ENCODE assay signal across 1 cellular context in the genomic region with DNA sequence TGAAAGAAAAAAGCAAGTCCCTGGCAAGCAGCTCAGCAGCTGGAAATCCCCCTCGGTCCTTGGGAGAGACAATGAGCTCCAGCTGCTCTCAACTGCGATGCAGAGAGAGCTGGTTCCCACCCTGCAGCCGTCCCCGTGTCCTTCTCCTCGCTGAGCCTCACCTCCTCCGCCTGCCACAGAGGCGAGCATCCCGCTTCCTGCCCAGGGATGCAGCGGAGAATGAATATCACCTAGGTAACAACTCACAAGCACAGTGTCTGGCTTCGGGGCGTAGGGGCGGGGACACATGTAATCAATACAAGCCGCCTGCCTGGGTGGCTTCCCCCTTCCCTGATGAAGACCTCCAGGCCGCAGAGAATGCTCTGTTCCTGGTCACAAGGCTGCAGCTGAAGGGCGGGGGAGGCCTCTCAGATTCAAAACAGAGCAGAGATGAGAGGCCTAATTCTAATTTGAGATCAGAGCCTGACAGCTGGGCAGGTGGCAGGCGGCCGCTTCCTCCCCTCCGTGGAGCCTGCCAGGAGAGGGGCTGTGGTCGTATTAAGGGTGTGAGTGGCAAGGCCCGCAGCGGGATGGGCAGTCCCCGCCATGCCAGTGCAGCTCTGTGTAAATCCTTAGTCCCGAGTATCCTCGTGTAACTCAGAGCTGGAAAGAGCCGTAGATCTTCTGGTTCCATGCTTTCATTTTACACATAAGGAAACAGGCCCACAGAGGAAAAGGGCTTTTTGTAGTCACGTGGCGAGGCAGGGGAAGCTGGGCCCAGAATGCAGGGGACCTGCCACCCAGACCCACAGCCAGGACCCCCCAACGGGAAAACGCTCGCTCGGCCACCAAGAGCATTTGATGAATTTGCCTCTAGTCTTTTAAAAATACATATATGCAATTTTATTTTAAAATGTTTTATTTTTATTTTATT.
TF ChIP-seq lines count a peak whose summit lies in the region.

No MANE protein-coding gene starts in this region.

TF ChIP-seq in GM12878, 131 proteins besides CTCF, POLR2A, EP300 and RAD21 (continued from another document and continues in another):
- TF ChIP-seq, protein P1, sequence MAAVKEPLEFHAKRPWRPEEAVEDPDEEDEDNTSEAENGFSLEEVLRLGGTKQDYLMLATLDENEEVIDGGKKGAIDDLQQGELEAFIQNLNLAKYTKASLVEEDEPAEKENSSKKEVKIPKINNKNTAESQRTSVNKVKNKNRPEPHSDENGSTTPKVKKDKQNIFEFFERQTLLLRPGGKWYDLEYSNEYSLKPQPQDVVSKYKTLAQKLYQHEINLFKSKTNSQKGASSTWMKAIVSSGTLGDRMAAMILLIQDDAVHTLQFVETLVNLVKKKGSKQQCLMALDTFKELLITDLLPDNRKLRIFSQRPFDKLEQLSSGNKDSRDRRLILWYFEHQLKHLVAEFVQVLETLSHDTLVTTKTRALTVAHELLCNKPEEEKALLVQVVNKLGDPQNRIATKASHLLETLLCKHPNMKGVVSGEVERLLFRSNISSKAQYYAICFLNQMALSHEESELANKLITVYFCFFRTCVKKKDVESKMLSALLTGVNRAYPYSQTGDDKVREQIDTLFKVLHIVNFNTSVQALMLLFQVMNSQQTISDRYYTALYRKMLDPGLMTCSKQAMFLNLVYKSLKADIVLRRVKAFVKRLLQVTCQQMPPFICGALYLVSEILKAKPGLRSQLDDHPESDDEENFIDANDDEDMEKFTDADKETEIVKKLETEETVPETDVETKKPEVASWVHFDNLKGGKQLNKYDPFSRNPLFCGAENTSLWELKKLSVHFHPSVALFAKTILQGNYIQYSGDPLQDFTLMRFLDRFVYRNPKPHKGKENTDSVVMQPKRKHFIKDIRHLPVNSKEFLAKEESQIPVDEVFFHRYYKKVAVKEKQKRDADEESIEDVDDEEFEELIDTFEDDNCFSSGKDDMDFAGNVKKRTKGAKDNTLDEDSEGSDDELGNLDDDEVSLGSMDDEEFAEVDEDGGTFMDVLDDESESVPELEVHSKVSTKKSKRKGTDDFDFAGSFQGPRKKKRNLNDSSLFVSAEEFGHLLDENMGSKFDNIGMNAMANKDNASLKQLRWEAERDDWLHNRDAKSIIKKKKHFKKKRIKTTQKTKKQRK (IDR thresholded peaks at IDR 0.05; ENCODE audit: low read depth, low read length), result no peak
- TF ChIP-seq PAX8 (IDR thresholded peaks at IDR 0.05), result no peak
- no peak for TF ChIP-seq SP1 (IDR thresholded peaks at IDR 0.05; ENCODE audit: low read depth, low read length)
- TF ChIP-seq RB1 (IDR thresholded peaks at IDR 0.05; ENCODE audit: borderline replicate concordance), result no peak
- no peak for TF ChIP-seq STAT3 (IDR thresholded peaks at IDR 0.05; ENCODE audit: low read depth, low read length)
- TF ChIP-seq, protein P2, sequence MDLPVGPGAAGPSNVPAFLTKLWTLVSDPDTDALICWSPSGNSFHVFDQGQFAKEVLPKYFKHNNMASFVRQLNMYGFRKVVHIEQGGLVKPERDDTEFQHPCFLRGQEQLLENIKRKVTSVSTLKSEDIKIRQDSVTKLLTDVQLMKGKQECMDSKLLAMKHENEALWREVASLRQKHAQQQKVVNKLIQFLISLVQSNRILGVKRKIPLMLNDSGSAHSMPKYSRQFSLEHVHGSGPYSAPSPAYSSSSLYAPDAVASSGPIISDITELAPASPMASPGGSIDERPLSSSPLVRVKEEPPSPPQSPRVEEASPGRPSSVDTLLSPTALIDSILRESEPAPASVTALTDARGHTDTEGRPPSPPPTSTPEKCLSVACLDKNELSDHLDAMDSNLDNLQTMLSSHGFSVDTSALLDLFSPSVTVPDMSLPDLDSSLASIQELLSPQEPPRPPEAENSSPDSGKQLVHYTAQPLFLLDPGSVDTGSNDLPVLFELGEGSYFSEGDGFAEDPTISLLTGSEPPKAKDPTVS (IDR thresholded peaks at IDR 0.05; ENCODE audit: low read depth, low read length), result no peak
- TF ChIP-seq MXI1 (IDR thresholded peaks at IDR 0.05; ENCODE audit: low read depth, low read length), result peak; percentile 63
- TF ChIP-seq, protein P3, sequence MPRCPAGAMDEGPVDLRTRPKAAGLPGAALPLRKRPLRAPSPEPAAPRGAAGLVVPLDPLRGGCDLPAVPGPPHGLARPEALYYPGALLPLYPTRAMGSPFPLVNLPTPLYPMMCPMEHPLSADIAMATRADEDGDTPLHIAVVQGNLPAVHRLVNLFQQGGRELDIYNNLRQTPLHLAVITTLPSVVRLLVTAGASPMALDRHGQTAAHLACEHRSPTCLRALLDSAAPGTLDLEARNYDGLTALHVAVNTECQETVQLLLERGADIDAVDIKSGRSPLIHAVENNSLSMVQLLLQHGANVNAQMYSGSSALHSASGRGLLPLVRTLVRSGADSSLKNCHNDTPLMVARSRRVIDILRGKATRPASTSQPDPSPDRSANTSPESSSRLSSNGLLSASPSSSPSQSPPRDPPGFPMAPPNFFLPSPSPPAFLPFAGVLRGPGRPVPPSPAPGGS (IDR thresholded peaks at IDR 0.05; ENCODE audit: borderline replicate concordance, insufficient read depth, low read depth, low read length, poor library complexity, severe bottlenecking), result no peak
- TF ChIP-seq, protein P4, sequence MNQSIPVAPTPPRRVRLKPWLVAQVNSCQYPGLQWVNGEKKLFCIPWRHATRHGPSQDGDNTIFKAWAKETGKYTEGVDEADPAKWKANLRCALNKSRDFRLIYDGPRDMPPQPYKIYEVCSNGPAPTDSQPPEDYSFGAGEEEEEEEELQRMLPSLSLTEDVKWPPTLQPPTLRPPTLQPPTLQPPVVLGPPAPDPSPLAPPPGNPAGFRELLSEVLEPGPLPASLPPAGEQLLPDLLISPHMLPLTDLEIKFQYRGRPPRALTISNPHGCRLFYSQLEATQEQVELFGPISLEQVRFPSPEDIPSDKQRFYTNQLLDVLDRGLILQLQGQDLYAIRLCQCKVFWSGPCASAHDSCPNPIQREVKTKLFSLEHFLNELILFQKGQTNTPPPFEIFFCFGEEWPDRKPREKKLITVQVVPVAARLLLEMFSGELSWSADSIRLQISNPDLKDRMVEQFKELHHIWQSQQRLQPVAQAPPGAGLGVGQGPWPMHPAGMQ (IDR thresholded peaks at IDR 0.05; ENCODE audit: borderline replicate concordance), result no peak
- TF ChIP-seq LARP7 (IDR thresholded peaks at IDR 0.05), result no peak
- no peak for TF ChIP-seq SMAD5 (IDR thresholded peaks at IDR 0.05; ENCODE audit: low read depth)
- TF ChIP-seq, protein P5, sequence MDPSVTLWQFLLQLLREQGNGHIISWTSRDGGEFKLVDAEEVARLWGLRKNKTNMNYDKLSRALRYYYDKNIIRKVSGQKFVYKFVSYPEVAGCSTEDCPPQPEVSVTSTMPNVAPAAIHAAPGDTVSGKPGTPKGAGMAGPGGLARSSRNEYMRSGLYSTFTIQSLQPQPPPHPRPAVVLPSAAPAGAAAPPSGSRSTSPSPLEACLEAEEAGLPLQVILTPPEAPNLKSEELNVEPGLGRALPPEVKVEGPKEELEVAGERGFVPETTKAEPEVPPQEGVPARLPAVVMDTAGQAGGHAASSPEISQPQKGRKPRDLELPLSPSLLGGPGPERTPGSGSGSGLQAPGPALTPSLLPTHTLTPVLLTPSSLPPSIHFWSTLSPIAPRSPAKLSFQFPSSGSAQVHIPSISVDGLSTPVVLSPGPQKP (IDR thresholded peaks at IDR 0.05; ENCODE audit: low read depth, low read length), result no peak
- TF ChIP-seq ZZZ3 (IDR thresholded peaks at IDR 0.05; ENCODE audit: control insufficient read depth, insufficient read length, low read depth), result no peak
- TF ChIP-seq RAD51 (IDR thresholded peaks at IDR 0.05), result peak; percentile 53
- peak; percentile 48; the same call in 1 of the 2 replicates for TF ChIP-seq HDGF (IDR thresholded peaks at IDR 0.05)
- no peak for TF ChIP-seq ESRRA (IDR thresholded peaks at IDR 0.05; ENCODE audit: low read length)
- no peak for TF ChIP-seq NRF1 (conservative IDR thresholded peaks at IDR 0.05; ENCODE audit: low read depth, low read length)
- TF ChIP-seq NR2C2 (IDR thresholded peaks at IDR 0.05; ENCODE audit: borderline replicate concordance, control insufficient read depth, insufficient read length, low read depth), result no peak
- no peak for TF ChIP-seq POLR2AphosphoS2 (IDR thresholded peaks at IDR 0.05; ENCODE audit: low read depth, low read length)
- TF ChIP-seq, protein P6, sequence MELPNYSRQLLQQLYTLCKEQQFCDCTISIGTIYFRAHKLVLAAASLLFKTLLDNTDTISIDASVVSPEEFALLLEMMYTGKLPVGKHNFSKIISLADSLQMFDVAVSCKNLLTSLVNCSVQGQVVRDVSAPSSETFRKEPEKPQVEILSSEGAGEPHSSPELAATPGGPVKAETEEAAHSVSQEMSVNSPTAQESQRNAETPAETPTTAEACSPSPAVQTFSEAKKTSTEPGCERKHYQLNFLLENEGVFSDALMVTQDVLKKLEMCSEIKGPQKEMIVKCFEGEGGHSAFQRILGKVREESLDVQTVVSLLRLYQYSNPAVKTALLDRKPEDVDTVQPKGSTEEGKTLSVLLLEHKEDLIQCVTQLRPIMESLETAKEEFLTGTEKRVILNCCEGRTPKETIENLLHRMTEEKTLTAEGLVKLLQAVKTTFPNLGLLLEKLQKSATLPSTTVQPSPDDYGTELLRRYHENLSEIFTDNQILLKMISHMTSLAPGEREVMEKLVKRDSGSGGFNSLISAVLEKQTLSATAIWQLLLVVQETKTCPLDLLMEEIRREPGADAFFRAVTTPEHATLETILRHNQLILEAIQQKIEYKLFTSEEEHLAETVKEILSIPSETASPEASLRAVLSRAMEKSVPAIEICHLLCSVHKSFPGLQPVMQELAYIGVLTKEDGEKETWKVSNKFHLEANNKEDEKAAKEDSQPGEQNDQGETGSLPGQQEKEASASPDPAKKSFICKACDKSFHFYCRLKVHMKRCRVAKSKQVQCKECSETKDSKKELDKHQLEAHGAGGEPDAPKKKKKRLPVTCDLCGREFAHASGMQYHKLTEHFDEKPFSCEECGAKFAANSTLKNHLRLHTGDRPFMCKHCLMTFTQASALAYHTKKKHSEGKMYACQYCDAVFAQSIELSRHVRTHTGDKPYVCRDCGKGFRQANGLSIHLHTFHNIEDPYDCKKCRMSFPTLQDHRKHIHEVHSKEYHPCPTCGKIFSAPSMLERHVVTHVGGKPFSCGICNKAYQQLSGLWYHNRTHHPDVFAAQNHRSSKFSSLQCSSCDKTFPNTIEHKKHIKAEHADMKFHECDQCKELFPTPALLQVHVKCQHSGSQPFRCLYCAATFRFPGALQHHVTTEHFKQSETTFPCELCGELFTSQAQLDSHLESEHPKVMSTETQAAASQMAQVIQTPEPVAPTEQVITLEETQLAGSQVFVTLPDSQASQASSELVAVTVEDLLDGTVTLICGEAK (IDR thresholded peaks at IDR 0.05; ENCODE audit: borderline replicate concordance), result 0 out of 2 replicates have a peak, but pooled peaks have one; percentile 14
- TF ChIP-seq, protein P7, sequence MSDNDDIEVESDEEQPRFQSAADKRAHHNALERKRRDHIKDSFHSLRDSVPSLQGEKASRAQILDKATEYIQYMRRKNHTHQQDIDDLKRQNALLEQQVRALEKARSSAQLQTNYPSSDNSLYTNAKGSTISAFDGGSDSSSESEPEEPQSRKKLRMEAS (IDR thresholded peaks at IDR 0.05; ENCODE audit: low read depth, low read length), result peak; percentile 12; the same call in 1 of the 2 replicates
- TF ChIP-seq, protein P8, sequence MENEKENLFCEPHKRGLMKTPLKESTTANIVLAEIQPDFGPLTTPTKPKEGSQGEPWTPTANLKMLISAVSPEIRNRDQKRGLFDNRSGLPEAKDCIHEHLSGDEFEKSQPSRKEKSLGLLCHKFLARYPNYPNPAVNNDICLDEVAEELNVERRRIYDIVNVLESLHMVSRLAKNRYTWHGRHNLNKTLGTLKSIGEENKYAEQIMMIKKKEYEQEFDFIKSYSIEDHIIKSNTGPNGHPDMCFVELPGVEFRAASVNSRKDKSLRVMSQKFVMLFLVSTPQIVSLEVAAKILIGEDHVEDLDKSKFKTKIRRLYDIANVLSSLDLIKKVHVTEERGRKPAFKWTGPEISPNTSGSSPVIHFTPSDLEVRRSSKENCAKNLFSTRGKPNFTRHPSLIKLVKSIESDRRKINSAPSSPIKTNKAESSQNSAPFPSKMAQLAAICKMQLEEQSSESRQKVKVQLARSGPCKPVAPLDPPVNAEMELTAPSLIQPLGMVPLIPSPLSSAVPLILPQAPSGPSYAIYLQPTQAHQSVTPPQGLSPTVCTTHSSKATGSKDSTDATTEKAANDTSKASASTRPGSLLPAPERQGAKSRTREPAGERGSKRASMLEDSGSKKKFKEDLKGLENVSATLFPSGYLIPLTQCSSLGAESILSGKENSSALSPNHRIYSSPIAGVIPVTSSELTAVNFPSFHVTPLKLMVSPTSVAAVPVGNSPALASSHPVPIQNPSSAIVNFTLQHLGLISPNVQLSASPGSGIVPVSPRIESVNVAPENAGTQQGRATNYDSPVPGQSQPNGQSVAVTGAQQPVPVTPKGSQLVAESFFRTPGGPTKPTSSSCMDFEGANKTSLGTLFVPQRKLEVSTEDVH (IDR thresholded peaks at IDR 0.05; ENCODE audit: low read depth, partially characterized antibody), result no peak
- no peak for TF ChIP-seq SUZ12 (IDR thresholded peaks at IDR 0.05; ENCODE audit: unreplicated experiment)
- TF ChIP-seq CHD1 (IDR thresholded peaks at IDR 0.05; ENCODE audit: low read depth, low read length), result no peak
- TF ChIP-seq TBL1XR1 (IDR thresholded peaks at IDR 0.05; ENCODE audit: low read depth, low read length), result no peak
- TF ChIP-seq GATAD2B (conservative IDR thresholded peaks at IDR 0.05; ENCODE audit: low read depth), result peak; percentile 73
- TF ChIP-seq NFIC (IDR thresholded peaks at IDR 0.05; ENCODE audit: low read depth, low read length), result peak; percentile 53; the same call in 1 of the 2 replicates
- TF ChIP-seq SUPT20H (IDR thresholded peaks at IDR 0.05; ENCODE audit: borderline replicate concordance, control insufficient read depth, low read depth, low read length), result no peak
- TF ChIP-seq, protein P9, sequence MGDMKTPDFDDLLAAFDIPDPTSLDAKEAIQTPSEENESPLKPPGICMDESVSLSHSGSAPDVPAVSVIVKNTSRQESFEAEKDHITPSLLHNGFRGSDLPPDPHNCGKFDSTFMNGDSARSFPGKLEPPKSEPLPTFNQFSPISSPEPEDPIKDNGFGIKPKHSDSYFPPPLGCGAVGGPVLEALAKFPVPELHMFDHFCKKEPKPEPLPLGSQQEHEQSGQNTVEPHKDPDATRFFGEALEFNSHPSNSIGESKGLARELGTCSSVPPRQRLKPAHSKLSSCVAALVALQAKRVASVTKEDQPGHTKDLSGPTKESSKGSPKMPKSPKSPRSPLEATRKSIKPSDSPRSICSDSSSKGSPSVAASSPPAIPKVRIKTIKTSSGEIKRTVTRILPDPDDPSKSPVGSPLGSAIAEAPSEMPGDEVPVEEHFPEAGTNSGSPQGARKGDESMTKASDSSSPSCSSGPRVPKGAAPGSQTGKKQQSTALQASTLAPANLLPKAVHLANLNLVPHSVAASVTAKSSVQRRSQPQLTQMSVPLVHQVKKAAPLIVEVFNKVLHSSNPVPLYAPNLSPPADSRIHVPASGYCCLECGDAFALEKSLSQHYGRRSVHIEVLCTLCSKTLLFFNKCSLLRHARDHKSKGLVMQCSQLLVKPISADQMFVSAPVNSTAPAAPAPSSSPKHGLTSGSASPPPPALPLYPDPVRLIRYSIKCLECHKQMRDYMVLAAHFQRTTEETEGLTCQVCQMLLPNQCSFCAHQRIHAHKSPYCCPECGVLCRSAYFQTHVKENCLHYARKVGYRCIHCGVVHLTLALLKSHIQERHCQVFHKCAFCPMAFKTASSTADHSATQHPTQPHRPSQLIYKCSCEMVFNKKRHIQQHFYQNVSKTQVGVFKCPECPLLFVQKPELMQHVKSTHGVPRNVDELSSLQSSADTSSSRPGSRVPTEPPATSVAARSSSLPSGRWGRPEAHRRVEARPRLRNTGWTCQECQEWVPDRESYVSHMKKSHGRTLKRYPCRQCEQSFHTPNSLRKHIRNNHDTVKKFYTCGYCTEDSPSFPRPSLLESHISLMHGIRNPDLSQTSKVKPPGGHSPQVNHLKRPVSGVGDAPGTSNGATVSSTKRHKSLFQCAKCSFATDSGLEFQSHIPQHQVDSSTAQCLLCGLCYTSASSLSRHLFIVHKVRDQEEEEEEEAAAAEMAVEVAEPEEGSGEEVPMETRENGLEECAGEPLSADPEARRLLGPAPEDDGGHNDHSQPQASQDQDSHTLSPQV (IDR thresholded peaks at IDR 0.05), result no peak
- no peak for TF ChIP-seq KAT2A (conservative IDR thresholded peaks at IDR 0.05; ENCODE audit: control insufficient read depth, low read depth, low read length)
- no peak for TF ChIP-seq FOXK2 (IDR thresholded peaks at IDR 0.05)
- no peak for TF ChIP-seq HDAC2 (IDR thresholded peaks at IDR 0.05)
